13 cellular contexts compared by ENCODE assay signal in the genomic region with DNA sequence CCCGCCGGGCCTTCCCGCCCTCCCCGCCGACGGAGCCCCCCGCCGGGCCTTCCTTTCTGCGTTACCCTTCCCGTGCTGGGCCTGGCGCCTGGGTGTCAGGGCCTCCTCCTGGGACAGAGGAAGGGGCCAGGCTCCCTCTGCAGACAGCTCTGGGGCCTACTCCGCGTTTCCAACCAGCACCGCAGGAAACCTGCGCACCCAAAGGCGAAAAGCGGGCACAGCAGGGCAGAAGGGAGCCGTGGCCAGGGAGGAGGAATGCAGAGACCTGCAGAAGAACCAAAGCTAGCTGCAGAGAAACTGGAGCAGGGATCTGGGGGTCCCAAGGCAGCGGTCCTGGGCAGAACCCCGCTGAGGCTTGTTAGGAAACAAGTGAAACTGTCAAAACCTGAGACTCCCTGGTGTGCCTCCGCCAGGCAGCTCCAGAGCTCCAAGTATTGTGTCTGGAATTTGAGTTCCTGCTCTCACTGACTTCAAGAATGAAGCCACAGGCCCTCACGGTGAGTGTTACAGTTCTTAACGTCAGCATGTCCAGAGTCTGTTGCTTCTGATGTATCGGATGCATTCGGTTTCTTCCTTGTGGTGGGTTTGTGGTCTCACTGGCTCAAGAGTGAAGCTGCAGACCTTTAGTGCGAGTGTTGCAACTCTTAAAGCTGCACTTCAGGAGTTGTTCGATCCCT. TPM values are rescaled to one million over a fixed set of nuclear protein-coding genes. Genes with fewer than 3 reads are reported as not detected.
"Had no signal": no experiment of that assay in that cellular context is flagged by ENCODE, and none has a peak within 500 bp of the region (broad histone marks: within the 10 kb centered on the region; RNA-seq: fewer than 3 reads in every experiment).

No MANE protein-coding gene starts in this region.

- H3K4me3 Mint-ChIP-seq: memory B cell; nephron; stimulated activated naive CD8-positive, alpha-beta T cell treated with anti-CD3 and anti-CD28 coated beads, Interleukin-15, amount 100 ng/mL, for 72 hours had no signal

- H3K4me1 Mint-ChIP-seq: nephron had no signal

- H3K27me3 Mint-ChIP-seq: memory B cell; stimulated activated naive CD8-positive, alpha-beta T cell treated with anti-CD3 and anti-CD28 coated beads, Interleukin-15, amount 100 ng/mL, for 72 hours had no signal

- DNase-seq: islet precursor cell; left lung; stimulated activated CD4-positive, alpha-beta T cell treated with anti-CD3 and anti-CD28 coated beads, Interleukin-4, amount 100 ng/mL, for 1 hour; stimulated activated naive CD8-positive, alpha-beta T cell treated with anti-CD3 and anti-CD28 coated beads, Interleukin-15, amount 100 ng/mL, for 72 hours; testis; upper lobe of right lung; WERI-Rb-1 had no signal

- H3K9me3 Mint-ChIP-seq: memory B cell had no signal

- ATAC-seq: heart left ventricle; left lung; stimulated activated naive CD8-positive, alpha-beta T cell treated with anti-CD3 and anti-CD28 coated beads, Interleukin-15, amount 100 ng/mL, for 72 hours; upper lobe of right lung had no signal

- H3K27ac Mint-ChIP-seq: memory B cell; nephron; stimulated activated naive CD8-positive, alpha-beta T cell treated with anti-CD3 and anti-CD28 coated beads, Interleukin-15, amount 100 ng/mL, for 72 hours had no signal

RNA-seq across cellular contexts. Expression of a gene that starts 33.3 kb away (rescaled TPM):
- total RNA-seq: bronchial epithelial cell, endothelial cell of umbilical vein, frontal cortex had no signal
